Comparison of ENCODE assay signal across 10 cellular contexts in the genomic region with DNA sequence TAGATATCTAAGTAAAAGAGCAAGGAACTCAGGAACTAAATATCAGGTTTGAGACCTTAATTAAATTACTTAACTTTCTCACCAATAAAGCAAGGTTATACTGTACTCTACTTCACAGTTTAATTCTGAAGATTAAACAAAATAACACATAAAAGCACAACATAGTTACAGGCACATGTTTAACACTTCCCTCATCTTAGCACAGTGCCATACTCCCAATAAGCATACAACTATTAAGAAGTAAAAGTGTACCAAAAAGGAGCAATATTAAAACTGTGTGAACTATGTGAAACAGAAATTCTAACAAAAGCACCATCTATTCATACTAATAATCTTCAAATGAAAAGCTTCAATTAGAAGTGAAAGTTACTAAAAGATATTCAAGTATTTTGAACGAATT. TPM values are rescaled to one million over a fixed set of nuclear protein-coding genes. Genes with fewer than 3 reads are reported as not detected.
DNase-seq lines count a peak whose midpoint lies in the region; ATAC-seq, FAIRE-seq and TF ChIP-seq lines count a peak whose summit lies in the region.
"Had no signal": no experiment of that assay in that cellular context is flagged by ENCODE, and none has a peak within 500 bp of the region (broad histone marks: within the 10 kb centered on the region; RNA-seq: fewer than 3 reads in every experiment).

No MANE protein-coding gene starts in this region.

- peak overlapping the region; percentile 97; the same call in 1 of the 2 replicates for H3K27ac ChIP-seq in GM23248
- H3K27ac ChIP-seq in SJCRH30: no peak overlapping the region
- peak overlapping the region in 2 of 4 donors; percentile 98 to 99 for H3K27ac ChIP-seq in esophagus muscularis mucosa (replicated peaks in 1 of 4)
- H3K27ac ChIP-seq in rectal smooth muscle tissue (ENCODE audit: low read depth, low read length): no peak overlapping the region

- H3K9me3 ChIP-seq in GM23248 (ENCODE audit: low read depth) (no peaks in the 10 kb centered on the region), SJCRH30 (replicated peaks) (no peaks in the 10 kb centered on the region), esophagus muscularis mucosa (no peaks in the 10 kb centered on the region)

- no peaks in the 10 kb centered on the region for H3K27me3 ChIP-seq in GM23248 (replicated peaks; ENCODE audit: insufficient read depth)
- no peaks in the 10 kb centered on the region for H3K27me3 ChIP-seq in SJCRH30
- H3K27me3 ChIP-seq in esophagus muscularis mucosa: no peaks in the 10 kb centered on the region
- H3K27me3 ChIP-seq in rectal smooth muscle tissue (ENCODE audit: control insufficient read depth, insufficient read depth, low read length): no peaks in the 10 kb centered on the region

- peak overlapping the region; percentile 94 for H3K4me3 ChIP-seq in GM23248
- H3K4me3 ChIP-seq in SJCRH30: peak overlapping the region; percentile 94
- H3K4me3 ChIP-seq in esophagus muscularis mucosa: peak overlapping the region; percentile 83 to 98 (median 90)
- H3K4me3 ChIP-seq in rectal smooth muscle tissue (ENCODE audit: low read length): peak overlapping the region; percentile 99

- intact Hi-C loops in esophagus muscularis mucosa (cut with DNase I): loop anchor here (10.0 kb wide), 1 partner anchor 59 kb away; no protein-coding TSS in a partner anchor

- H3F3A ChIP-seq in GM23248 (ENCODE audit: insufficient read depth): peaks cover 24% of the 10 kb centered on the region

- ATAC-seq in GM21390 (IDR thresholded peaks at IDR 0.05; ENCODE audit: unreplicated experiment) (no peak), HG03025 (IDR thresholded peaks at IDR 0.05; ENCODE audit: low FRiP score, unreplicated experiment) (no peak)

- H2AFZ ChIP-seq in GM23248: no peak overlapping the region

- peaks cover 24% of the 10 kb centered on the region for H3K4me1 ChIP-seq in GM23248 (ENCODE audit: insufficient read depth)
- no peaks in the 10 kb centered on the region for H3K4me1 ChIP-seq in SJCRH30
- H3K4me1 ChIP-seq in esophagus muscularis mucosa: peaks cover 27 to 57% (median 54%) of the 10 kb centered on the region in 4 donors
- H3K4me1 ChIP-seq in rectal smooth muscle tissue (ENCODE audit: control insufficient read depth, insufficient read depth, low read length): peaks cover 21% of the 10 kb centered on the region

- H3K9ac ChIP-seq in GM23248 (peak overlapping the region; percentile 95), rectal smooth muscle tissue (ENCODE audit: low read length) (no peak overlapping the region)

- no peak for TF ChIP-seq EP300 in esophagus muscularis mucosa (IDR thresholded peaks at IDR 0.05)

- H3K36me3 ChIP-seq in GM23248 (ENCODE audit: low read depth) (peaks cover 9% of the 10 kb centered on the region), SJCRH30 (peaks cover 10% of the 10 kb centered on the region; the same call in 1 of the 2 replicates), esophagus muscularis mucosa (peaks cover 7 to 16% (median 9%) of the 10 kb centered on the region in 4 donors), rectal smooth muscle tissue (ENCODE audit: control insufficient read depth, insufficient read depth, low read length) (no peaks in the 10 kb centered on the region)

- no peak for DNase-seq in GM23248
- no peak for DNase-seq in SJCRH30
- DNase-seq in esophagus muscularis mucosa (ENCODE audit: extremely low spot score): no peak
- DNase-seq in GM12892 (ENCODE audit: insufficient read length): no peak
- DNase-seq in GM03348 (ENCODE audit: low spot score): no peak
- DNase-seq: activated gamma-delta T cell had no signal

- H3K4me2 ChIP-seq in GM23248 (ENCODE audit: unreplicated experiment): peak overlapping the region; percentile 96

- FAIRE-seq in GM12892 (lab: Jason Lieb, UNC): no peak
- FAIRE-seq: GM18507 had no signal

- WGBS in GM23248 (ENCODE audit: low coverage in 1 of 2, low lambda C conversion rate in 2 of 2, missing lambda C conversion rate in 2 of 2), 2 experiments: 0 to 6% methylated on average over 1 of the region's 1 CpG
- 3% methylated on average over 1 of the region's 1 CpG for WGBS in esophagus muscularis mucosa

- no peak for TF ChIP-seq CTCF in esophagus muscularis mucosa (IDR thresholded peaks at IDR 0.05)

- peaks cover 93% of the 10 kb centered on the region for H3K79me2 ChIP-seq in GM23248 (ENCODE audit: insufficient read depth)

- in situ Hi-C loops in GM23248 (cut with MboI): no loop called here

- peaks cover 7% of the 10 kb centered on the region; the same call in 1 of the 2 replicates for H4K20me1 ChIP-seq in GM23248 (ENCODE audit: insufficient read depth)

- H3K9me2 ChIP-seq in GM23248 (ENCODE audit: insufficient read depth): no peaks in the 10 kb centered on the region

- TF ChIP-seq POLR2A in esophagus muscularis mucosa (IDR thresholded peaks at IDR 0.05; ENCODE audit: low read depth): no peak
- TF ChIP-seq POLR2A in GM12892 (IDR thresholded peaks at IDR 0.05; ENCODE audit: low read depth, low read length): no peak

RNA-seq across cellular contexts. Expression of gene APPBP2, which starts 2.2 kb away (rescaled TPM):
- total RNA-seq in GM23248 (2014; rRNA removed; shearing (Covaris generic)): 30.6 and 57.5 TPM in 2 replicates
- 39.3 and 41.7 TPM in 2 replicates for polyA plus RNA-seq in GM23248 (2016; fragmentation: Nextera tagmentation; extraction: Ambion mirVana)
- total RNA-seq in SJCRH30 (2014; rRNA removed; shearing (Covaris generic)): 21.4 and 23.7 TPM in 2 replicates
- total RNA-seq in esophagus muscularis mucosa: 10 to 100 TPM; 24.9 to 35.4 (median 27.9) TPM
- polyA plus RNA-seq in GM12892 (2012; ENCODE audit: missing spikeins): 8.4 TPM
